In genomic region chr1:62062087-62062486, GRCh38 we compare ENCODE assay signal across 25 cellular contexts.
"Had no signal": no experiment of that assay in that cellular context is flagged by ENCODE, and none has a peak within 500 bp of the region (broad histone marks: within the 10 kb centered on the region; RNA-seq: fewer than 3 reads in every experiment).

No MANE protein-coding gene starts in this region.

- DNase-seq: natural killer cell; occipital lobe; ovary; posterior cingulate gyrus; retina; right lobe of liver; sigmoid colon; small intestine; stimulated activated CD4-positive, alpha-beta T cell treated with anti-CD3 and anti-CD28 coated beads, Interleukin-15, amount 100 ng/mL, for 24 hours; stimulated activated CD4-positive, alpha-beta T cell treated with anti-CD3 and anti-CD28 coated beads, Interleukin-2, amount 100 ng/mL, for 24 hours; stimulated activated CD4-positive, alpha-beta T cell treated with anti-CD3 and anti-CD28 coated beads, Interleukin-2, amount 100 ng/mL, for 48 hours; stimulated activated CD4-positive, alpha-beta T cell treated with anti-CD3 and anti-CD28 coated beads, Interleukin-4, amount 100 ng/mL, for 24 hours; stimulated activated naive B cell treated with anti-CD40 and anti-IgM and Interleukin-4, amounts not matched to agents 10 μg/mL and 1 μg/mL and 100 μg/mL, for 72 hours; stimulated activated naive CD4-positive, alpha-beta T cell treated with Interleukin-2 at 50 U/mL for 16 hours; stomach; thyroid gland; trophoblast cell; upper lobe of left lung had no signal

- H3K9me3 ChIP-seq: ovary, right lobe of liver, sigmoid colon, stomach, thoracic aorta, thyroid gland, tibial nerve, vagina had no signal

- ATAC-seq: natural killer cell; right lobe of liver; stimulated activated effector memory CD8-positive, alpha-beta T cell treated with anti-CD3 and anti-CD28 coated beads, Interleukin-12 subunit alpha, Interleukin-12 subunit beta, amount 100 ng/mL, for 72 hours; stimulated activated naive B cell treated with anti-CD40 and anti-IgM and Interleukin-4, amounts not matched to agents 10 μg/mL and 1 μg/mL and 100 μg/mL, for 72 hours had no signal

- H3K4me1 ChIP-seq: right lobe of liver, sigmoid colon, tibial nerve, upper lobe of left lung, vagina had no signal

- H3K27me3 ChIP-seq: neural progenitor cell, ovary, right atrium auricular region, right lobe of liver, sigmoid colon, stomach, thyroid gland, tibial nerve, upper lobe of left lung, vagina had no signal

- H3K9ac ChIP-seq: neural progenitor cell, parathyroid adenoma had no signal

- H3K36me3 ChIP-seq: neural progenitor cell, ovary, right atrium auricular region, right lobe of liver, sigmoid colon, thoracic aorta, thyroid gland, tibial nerve, upper lobe of left lung, vagina had no signal

- H3K4me3 ChIP-seq: neural progenitor cell, ovary, right atrium auricular region, right lobe of liver, sigmoid colon, stomach, thoracic aorta, thyroid gland, tibial nerve, upper lobe of left lung, vagina had no signal

- H3K27ac ChIP-seq: neural progenitor cell, ovary, parathyroid adenoma, right atrium auricular region, right lobe of liver, sigmoid colon, stomach, thoracic aorta, thyroid gland, tibial nerve, upper lobe of left lung, vagina had no signal
